Comparison of ENCODE assay signal across 13 cellular contexts in genomic region chr7:23475579-23475844, GRCh38. TPM values are rescaled to one million over a fixed set of nuclear protein-coding genes. Genes with fewer than 3 reads are reported as not detected.
DNase-seq lines count a peak whose midpoint lies in the region; ATAC-seq and TF ChIP-seq lines count a peak whose summit lies in the region.
"Had no signal": no experiment of that assay in that cellular context is flagged by ENCODE, and none has a peak within 500 bp of the region (broad histone marks: within the 10 kb centered on the region; RNA-seq: fewer than 3 reads in every experiment).

No MANE protein-coding gene starts in this region.

- H3F3A ChIP-seq in SK-N-SH (replicated peaks; ENCODE audit: insufficient read depth) (peaks cover 39% of the 10 kb centered on the region), OCI-LY1 (ENCODE audit: insufficient read depth, low read length) (peaks cover 23% of the 10 kb centered on the region), smooth muscle cell (ENCODE audit: low read depth) (peaks cover 4% of the 10 kb centered on the region)

- DNase-seq in SK-N-SH = no peak
- DNase-seq in smooth muscle cell (lab: John Stamatoyannopoulos, UW; ENCODE audit: unreplicated experiment) = no peak
- no peak for DNase-seq in mammary epithelial cell
- no peak for DNase-seq in colonic mucosa
- no peak for DNase-seq in lower leg skin (ENCODE audit: low spot score in 2 of 2)
- DNase-seq: ACHN; activated CD4-positive, alpha-beta T cell treated with anti-CD3 and anti-CD28 coated beads, Interleukin-2, amount 10 ng/mL, durations not matched to agents 24 days and 14 days; COR-L47; mesendoderm; MV-4-11 had no signal

- dilution Hi-C loops in mammary epithelial cell (cut with HindIII; ENCODE audit: low sequenced_read_pairs) = no loop called here

- H3K27me3 ChIP-seq in SK-N-SH (ENCODE audit: insufficient read depth) = no peaks in the 10 kb centered on the region
- no peaks in the 10 kb centered on the region for H3K27me3 ChIP-seq in OCI-LY1 (ENCODE audit: insufficient read depth, low read length)
- no peaks in the 10 kb centered on the region for H3K27me3 ChIP-seq in ectodermal cell (ENCODE audit: control insufficient read depth, insufficient read depth, low read length, poor library complexity, severe bottlenecking)
- no peaks in the 10 kb centered on the region for H3K27me3 ChIP-seq in smooth muscle cell (ENCODE audit: low read depth)
- peaks cover 34% of the 10 kb centered on the region for H3K27me3 ChIP-seq in mammary epithelial cell (ENCODE audit: insufficient read depth, low read length)
- H3K27me3 ChIP-seq in colonic mucosa = peaks cover 89% of the 10 kb centered on the region

- peak overlapping the region; percentile 90 for H2AFZ ChIP-seq in SK-N-SH (ENCODE audit: low read depth)
- 0 out of 2 replicates have a peak overlapping the region, but pooled peaks have one; percentile 9 for H2AFZ ChIP-seq in OCI-LY1 (ENCODE audit: low read length)
- H2AFZ ChIP-seq in smooth muscle cell (ENCODE audit: low read depth) = peak overlapping the region; percentile 80
- H2AFZ ChIP-seq in mammary epithelial cell (ENCODE audit: low read depth, low read length) = no peak overlapping the region

- TF ChIP-seq CTCF in SK-N-SH (IDR thresholded peaks at IDR 0.05) = no peak
- TF ChIP-seq CTCF in OCI-LY1 (IDR thresholded peaks at IDR 0.05; ENCODE audit: low read length) = no peak
- no peak for TF ChIP-seq CTCF in smooth muscle cell (IDR thresholded peaks at IDR 0.05; ENCODE audit: borderline replicate concordance, insufficient read depth, poor library complexity, severe bottlenecking)
- TF ChIP-seq CTCF in mammary epithelial cell (conservative IDR thresholded peaks at IDR 0.05 in 1 of 2, IDR thresholded peaks at IDR 0.05 in 1 of 2; ENCODE audit: extremely low read depth in 1 of 2, insufficient read depth in 1 of 2, low read depth in 1 of 2, low read length in 2 of 2) = no peak
- no peak for TF ChIP-seq CTCF in colonic mucosa (IDR thresholded peaks at IDR 0.05)
- TF ChIP-seq CTCF in lower leg skin (IDR thresholded peaks at IDR 0.05) = no peak

- ATAC-seq in SK-N-SH treated with all-trans-retinoic acid at 6 μM for 48 hours = no peak

- CTCF ChIA-PET in SK-N-SH (lab: Yijun Ruan, JAX) (interaction anchor here (1.9 kb wide), 1 partner anchor 11 kb away, joined by 9 read pairs; no protein-coding TSS in a partner anchor), mammary epithelial cell (lab: Charles Lee; ENCODE audit: low non-redundant PET) (no interaction called here)

- H3K4me3 ChIP-seq in SK-N-SH (ENCODE audit: low read depth in 2 of 2, low read length in 1 of 2) (peak overlapping the region; percentile 88 to 89), OCI-LY1 (ENCODE audit: low read depth, low read length, poor library complexity, severe bottlenecking) (peak overlapping the region; percentile 86), ectodermal cell (ENCODE audit: insufficient read depth, low read depth, low read length) (peak overlapping the region; percentile 93), smooth muscle cell (peak overlapping the region; percentile 69), mammary epithelial cell (replicated peaks in 1 of 3; ENCODE audit: insufficient read depth in 1 of 3, low read depth in 2 of 3, low read length in 3 of 3) (no peak overlapping the region), colonic mucosa (no peak overlapping the region), lower leg skin (ENCODE audit: low read depth, poor library complexity, severe bottlenecking) (no peak overlapping the region)

- H3K4me2 ChIP-seq in SK-N-SH (peak overlapping the region; percentile 94), OCI-LY1 (ENCODE audit: low read length) (peak overlapping the region; percentile 81), smooth muscle cell (peak overlapping the region; percentile 94), mammary epithelial cell (ENCODE audit: insufficient read depth, low read depth, low read length) (no peak overlapping the region)

- peak overlapping the region; percentile 93 to 100 for H3K27ac ChIP-seq in SK-N-SH (ENCODE audit: low read depth in 2 of 2, low read length in 1 of 2)
- H3K27ac ChIP-seq in OCI-LY1 (ENCODE audit: low read depth, low read length, poor library complexity, severe bottlenecking) = peak overlapping the region; percentile 96
- H3K27ac ChIP-seq in ectodermal cell (ENCODE audit: insufficient read depth, low read depth, low read length, poor library complexity, severe bottlenecking) = no peak overlapping the region
- H3K27ac ChIP-seq in smooth muscle cell (ENCODE audit: low read depth) = peak overlapping the region; percentile 33
- no peak overlapping the region for H3K27ac ChIP-seq in mammary epithelial cell (ENCODE audit: insufficient read depth, low read depth, low read length)
- no peak overlapping the region for H3K27ac ChIP-seq in colonic mucosa

- H4K20me1 ChIP-seq in SK-N-SH (ENCODE audit: insufficient read depth) = no peaks in the 10 kb centered on the region
- no peaks in the 10 kb centered on the region for H4K20me1 ChIP-seq in OCI-LY1 (ENCODE audit: insufficient read depth, low read length)
- H4K20me1 ChIP-seq in smooth muscle cell (ENCODE audit: low read depth) = no peaks in the 10 kb centered on the region
- H4K20me1 ChIP-seq in mammary epithelial cell (ENCODE audit: insufficient read depth, low read length) = no peaks in the 10 kb centered on the region

- no peaks in the 10 kb centered on the region; the same call in 1 of the 2 replicates for H3K9me2 ChIP-seq in SK-N-SH
- H3K9me2 ChIP-seq in OCI-LY1 (ENCODE audit: low read depth, low read length) = no peaks in the 10 kb centered on the region

- no peak for TF ChIP-seq POLR2A in lower leg skin (IDR thresholded peaks at IDR 0.05)

- TF ChIP-seq RAD21 in SK-N-SH (IDR thresholded peaks at IDR 0.05; ENCODE audit: low read length) = no peak

- peaks cover 50% of the 10 kb centered on the region for H3K79me2 ChIP-seq in SK-N-SH (ENCODE audit: insufficient read depth)
- H3K79me2 ChIP-seq in OCI-LY1 (ENCODE audit: insufficient read depth, low read length) = peaks cover 35% of the 10 kb centered on the region
- H3K79me2 ChIP-seq in smooth muscle cell (ENCODE audit: low read depth) = peaks cover 42% of the 10 kb centered on the region
- H3K79me2 ChIP-seq in mammary epithelial cell (ENCODE audit: insufficient read depth, low read length) = no peaks in the 10 kb centered on the region

- peak overlapping the region; percentile 91; the same call in 1 of the 2 replicates for H3K9ac ChIP-seq in SK-N-SH
- peak overlapping the region; percentile 91 for H3K9ac ChIP-seq in OCI-LY1 (ENCODE audit: low read length)
- peak overlapping the region; percentile 37 for H3K9ac ChIP-seq in smooth muscle cell (ENCODE audit: low read depth)
- H3K9ac ChIP-seq in mammary epithelial cell (ENCODE audit: insufficient read depth, low read length) = no peak overlapping the region
- no peak overlapping the region for H3K9ac ChIP-seq in colonic mucosa (ENCODE audit: low read depth in 2 of 2, low read length in 2 of 2)

- intact Hi-C loops in mammary epithelial cell (cut with micrococcal nuclease) (loop anchor here (10.0 kb wide), 1 partner anchor 291 kb away; the partner anchor contains the start of gene NUP42), colonic mucosa (cut with DNase I) (no loop called here), lower leg skin (cut with DNase I; ENCODE audit: low total_unique reads) (no loop called here)

- no peak for TF ChIP-seq EP300 in SK-N-SH (IDR thresholded peaks at IDR 0.05; ENCODE audit: borderline replicate concordance in 1 of 2, low read depth in 1 of 2, low read length in 1 of 2)

- H3K36me3 ChIP-seq in SK-N-SH (replicated peaks in 1 of 2; ENCODE audit: control insufficient read depth in 1 of 2, insufficient read depth in 2 of 2, low read length in 1 of 2) (no peaks in the 10 kb centered on the region), OCI-LY1 (ENCODE audit: insufficient read depth, low read length) (no peaks in the 10 kb centered on the region), ectodermal cell (ENCODE audit: control insufficient read depth, insufficient read depth, low read length) (no peaks in the 10 kb centered on the region), smooth muscle cell (ENCODE audit: low read depth) (no peaks in the 10 kb centered on the region), mammary epithelial cell (ENCODE audit: insufficient read depth, low read length) (no peaks in the 10 kb centered on the region), colonic mucosa (no peaks in the 10 kb centered on the region)

- no peaks in the 10 kb centered on the region for H3K9me3 ChIP-seq in SK-N-SH
- no peaks in the 10 kb centered on the region for H3K9me3 ChIP-seq in OCI-LY1 (ENCODE audit: low read length)
- H3K9me3 ChIP-seq in ectodermal cell (ENCODE audit: control insufficient read depth, low read length) = no peaks in the 10 kb centered on the region
- H3K9me3 ChIP-seq in smooth muscle cell (replicated peaks; ENCODE audit: low read depth) = no peaks in the 10 kb centered on the region
- H3K9me3 ChIP-seq in mammary epithelial cell (replicated peaks; ENCODE audit: insufficient read depth, low read length) = no peaks in the 10 kb centered on the region
- no peaks in the 10 kb centered on the region for H3K9me3 ChIP-seq in colonic mucosa

- H3K4me1 ChIP-seq in SK-N-SH (ENCODE audit: control insufficient read depth in 1 of 2, insufficient read depth in 2 of 2, low read depth in 1 of 2, low read length in 1 of 2) (peaks cover 4 to 37% of the 10 kb centered on the region in 2 experiments; a peak in 3 of 4 replicates), OCI-LY1 (ENCODE audit: insufficient read depth, low read length, severe bottlenecking) (peaks cover 51% of the 10 kb centered on the region), ectodermal cell (ENCODE audit: control insufficient read depth, insufficient read depth, low read length) (no peaks in the 10 kb centered on the region), smooth muscle cell (ENCODE audit: low read depth) (peaks cover 37% of the 10 kb centered on the region), mammary epithelial cell (ENCODE audit: insufficient read depth, low read length) (peaks cover 13% of the 10 kb centered on the region), colonic mucosa (peaks cover 8% of the 10 kb centered on the region)

- no TSS peak for BruUV-seq in mammary epithelial cell (replicated peaks; lab: Mats Ljungman, UMichigan)

- in situ Hi-C loops in mammary epithelial cell (cut with MboI; ENCODE audit: low sequenced_read_pairs in 2 of 2) = loop anchor here in 1 of 2 donors (10.0 kb wide), 1 partner anchor 201 kb away; no protein-coding TSS in a partner anchor

- POLR2A ChIA-PET in SK-N-SH (lab: Yijun Ruan, JAX) = interaction anchor here (1.3 kb wide), 1 partner anchor 122 kb away, joined by 4 read pairs; the partner anchor contains the start of gene CCDC126

RNA-seq across cellular contexts. Expression of gene IGF2BP3, which starts 5.2 kb away (rescaled TPM):
- polyA plus RNA-seq in SK-N-SH (2012; rRNA removed) (34.4 and 46.5 TPM in 2 replicates), smooth muscle cell (7.9 and 9.7 TPM in 2 replicates), mammary epithelial cell (12.4 TPM)
- polyA plus RNA-seq in SK-N-SH (2012; cell fraction: cytosol; rRNA removed) = 36.8 and 46.3 TPM in 2 replicates
- 99.6 and 114 TPM in 2 replicates for polyA plus RNA-seq in SK-N-SH (2012; cell fraction: nucleus; rRNA removed)
- 141 TPM for polyA plus RNA-seq in ectodermal cell (2013, experiment 1 of 4)
- polyA plus RNA-seq in ectodermal cell (2013, experiment 2 of 4) = 166 TPM
- polyA plus RNA-seq in ectodermal cell (2013, experiment 3 of 4) = 118 TPM
- polyA plus RNA-seq in ectodermal cell (2013, experiment 4 of 4) = 129 TPM
- total RNA-seq in smooth muscle cell (28.1 and 35.2 TPM in 2 replicates), mammary epithelial cell (10 to 100 TPM in 1 of 2 donors, 1 to 10 TPM in 1; 5.0 to 14.4 TPM), colonic mucosa (1 to 10 TPM in 1 of 2 donors, under 1 TPM in 1; 0.24 to 1.2 TPM), lower leg skin (under 1 TPM in 1 of 4 donors, not detected in 3; 0.15 TPM)
- 28.1 TPM for polyA minus RNA-seq in mammary epithelial cell

RNA-seq across cellular contexts. Expression of gene TRA2A, which starts 56.3 kb away (rescaled TPM):
- polyA plus RNA-seq in SK-N-SH (2012; rRNA removed) (62.1 and 84.6 TPM in 2 replicates), smooth muscle cell (43.0 and 43.9 TPM in 2 replicates), mammary epithelial cell (34.6 TPM)
- 56.4 and 65.5 TPM in 2 replicates for polyA plus RNA-seq in SK-N-SH (2012; cell fraction: cytosol; rRNA removed)
- polyA plus RNA-seq in SK-N-SH (2012; cell fraction: nucleus; rRNA removed) = 74.5 and 151 TPM in 2 replicates
- polyA plus RNA-seq in ectodermal cell (2013, experiment 1 of 4) = 175 TPM
- polyA plus RNA-seq in ectodermal cell (2013, experiment 2 of 4) = 162 TPM
- polyA plus RNA-seq in ectodermal cell (2013, experiment 3 of 4) = 126 TPM
- 140 TPM for polyA plus RNA-seq in ectodermal cell (2013, experiment 4 of 4)
- total RNA-seq in smooth muscle cell (77.0 and 89.0 TPM in 2 replicates), mammary epithelial cell (10 to 100 TPM; 25.5 to 95.2 TPM), colonic mucosa (10 to 100 TPM; 73.2 to 83.3 TPM), lower leg skin (10 to 100 TPM; 24.6 to 37.9 (median 29.5) TPM)
- 12.0 TPM for polyA minus RNA-seq in mammary epithelial cell

Comparison
In these comparisons a context has a peak if more than half of its experiments do, and no peak if none do; other contexts are left out.
1. H3K27ac ChIP-seq: peak in SK-N-SH (2 of 2), OCI-LY1 (single experiment) and smooth muscle cell (single experiment); none in ectodermal cell (single experiment), mammary epithelial cell (single experiment) and colonic mucosa (single experiment).
2. H3K4me3 ChIP-seq: peak in SK-N-SH (2 of 2), OCI-LY1 (single experiment), ectodermal cell (single experiment) and smooth muscle cell (single experiment); none in mammary epithelial cell (0 of 3), colonic mucosa (single experiment) and lower leg skin (single experiment).
3. H3K9ac ChIP-seq: peak in SK-N-SH (single experiment), OCI-LY1 (single experiment) and smooth muscle cell (single experiment); none in mammary epithelial cell (single experiment) and colonic mucosa (0 of 2).